Comparison of ENCODE assay signal across 28 cellular contexts in the genomic region with DNA sequence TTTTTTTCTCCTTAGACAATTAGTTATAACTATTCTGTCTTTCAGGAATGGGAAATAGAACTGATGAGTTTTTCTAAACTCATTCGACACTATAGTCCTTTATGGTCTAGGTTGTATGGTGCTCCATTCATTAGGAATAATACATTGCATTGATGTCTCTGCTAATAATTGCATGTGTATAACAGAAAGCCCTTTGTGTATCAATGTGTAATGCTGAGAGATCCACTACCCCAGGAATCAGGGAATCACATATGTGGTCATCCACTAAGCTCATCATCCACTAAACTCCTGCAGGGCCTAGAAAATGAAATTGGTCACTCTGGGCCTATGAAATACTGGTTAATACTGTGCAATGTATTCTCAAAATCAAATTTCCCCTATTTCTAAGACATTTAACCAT.
"Had no signal": no experiment of that assay in that cellular context is flagged by ENCODE, and none has a peak within 500 bp of the region (broad histone marks: within the 10 kb centered on the region; RNA-seq: fewer than 3 reads in every experiment).

No MANE protein-coding gene starts in this region.

- ATAC-seq: activated CD4-positive, alpha-beta T cell treated with anti-CD3 and anti-CD28 coated beads for 36 hours; activated CD8-positive, alpha-beta memory T cell treated with anti-CD3 and anti-CD28 coated beads, Interleukin-2, amount 10 ng/mL, durations not matched to agents 7 days and 5 days; activated CD8-positive, alpha-beta T cell treated with anti-CD3 and anti-CD28 coated beads, Interleukin-2, amount 10 ng/mL, durations not matched to agents 7 days and 5 days; activated naive CD4-positive, alpha-beta T cell treated with anti-CD3 and anti-CD28 coated beads, Interleukin-2, amount 50 U/mL, for 72 hours; foreskin keratinocyte; gastroesophageal sphincter; heart right ventricle; T-cell had no signal

- H3K9me3 Mint-ChIP-seq: brain; dendritic cell treated with granulocyte-macrophage colony-stimulating factor and Interleukin-4, amounts not matched to agents 40 ng/mL and 50 ng/mL, for 4 days; endodermal cell had no signal

- H3K4me1 Mint-ChIP-seq: activated CD4-positive, alpha-beta T cell treated with anti-CD3 and anti-CD28 coated beads for 36 hours; activated CD4-positive, alpha-beta T cell treated with anti-CD3 and anti-CD28 coated beads, Interleukin-2, amount 10 ng/mL, durations not matched to agents 24 days and 14 days; activated CD8-positive, alpha-beta memory T cell treated with anti-CD3 and anti-CD28 coated beads, Interleukin-2, amount 10 ng/mL, durations not matched to agents 7 days and 5 days; activated naive CD4-positive, alpha-beta T cell treated with anti-CD3 and anti-CD28 coated beads, Interleukin-2, amount 10 ng/mL, durations not matched to agents 7 days and 5 days; activated naive CD8-positive, alpha-beta T cell treated with anti-CD3 and anti-CD28 coated beads, Interleukin-2, amount 10 ng/mL, durations not matched to agents 7 days and 5 days; T-cell had no signal

- H3K27ac Mint-ChIP-seq: activated CD4-positive, alpha-beta memory T cell treated with anti-CD3 and anti-CD28 coated beads for 36 hours; activated CD4-positive, alpha-beta T cell treated with anti-CD3 and anti-CD28 coated beads for 36 hours; activated CD4-positive, alpha-beta T cell treated with anti-CD3 and anti-CD28 coated beads, Interleukin-2, amount 10 ng/mL, durations not matched to agents 24 days and 14 days; activated CD8-positive, alpha-beta memory T cell treated with anti-CD3 and anti-CD28 coated beads, Interleukin-2, amount 10 ng/mL, durations not matched to agents 7 days and 5 days; activated CD8-positive, alpha-beta T cell treated with anti-CD3 and anti-CD28 coated beads, Interleukin-2, amount 10 ng/mL, durations not matched to agents 7 days and 5 days; activated naive CD4-positive, alpha-beta T cell treated with anti-CD3 and anti-CD28 coated beads, Interleukin-2, amount 10 ng/mL, durations not matched to agents 7 days and 5 days; activated naive CD4-positive, alpha-beta T cell treated with anti-CD3 and anti-CD28 coated beads, Interleukin-2, amount 50 U/mL, for 72 hours; activated naive CD8-positive, alpha-beta T cell treated with anti-CD3 and anti-CD28 coated beads, Interleukin-2, amount 10 ng/mL, durations not matched to agents 7 days and 5 days; activated T-helper 1 cell treated with anti-CD3 and anti-CD28 coated beads, Interleukin-12 subunit alpha, Interleukin-12 subunit beta, Interleukin-2, Interleukin-4 antibody, amounts not matched to agents 30 ng/mL and 10 ng/mL and 1 ng/mL, durations not matched to agents 14 hours and 24 hours and 36 hours; activated T-helper 2 cell treated with anti-CD3 and anti-CD28 coated beads, Interferon-gamma antibody, Interleukin-2, Interleukin-4, amounts not matched to agents 10 μg/mL and 5 μg/mL and 100 μg/mL, durations not matched to agents 14 hours and 24 hours and 36 hours; brain; dendritic cell treated with granulocyte-macrophage colony-stimulating factor and Interleukin-4, amounts not matched to agents 40 ng/mL and 50 ng/mL, for 4 days; endodermal cell; T-cell; T-helper 1 cell treated with Interleukin-12 subunit alpha and Interleukin-12 subunit beta and Interleukin-4 antibody, amounts not matched to agents 30 μg/mL and 1 μg/mL, for 36 hours had no signal

- H3K27me3 Mint-ChIP-seq: activated CD4-positive, alpha-beta memory T cell treated with anti-CD3 and anti-CD28 coated beads for 36 hours; activated CD4-positive, alpha-beta T cell treated with anti-CD3 and anti-CD28 coated beads for 36 hours; activated CD4-positive, alpha-beta T cell treated with anti-CD3 and anti-CD28 coated beads, Interleukin-2, amount 10 ng/mL, durations not matched to agents 24 days and 14 days; activated CD8-positive, alpha-beta memory T cell treated with anti-CD3 and anti-CD28 coated beads, Interleukin-2, amount 10 ng/mL, durations not matched to agents 7 days and 5 days; activated naive CD4-positive, alpha-beta T cell treated with anti-CD3 and anti-CD28 coated beads, Interleukin-2, amount 10 ng/mL, durations not matched to agents 7 days and 5 days; activated naive CD8-positive, alpha-beta T cell treated with anti-CD3 and anti-CD28 coated beads, Interleukin-2, amount 10 ng/mL, durations not matched to agents 7 days and 5 days; brain; dendritic cell treated with granulocyte-macrophage colony-stimulating factor and Interleukin-4, amounts not matched to agents 40 ng/mL and 50 ng/mL, for 4 days; T-cell had no signal

- DNase-seq: activated CD4-positive, alpha-beta memory T cell treated with anti-CD3 and anti-CD28 coated beads for 36 hours; activated CD4-positive, alpha-beta T cell treated with anti-CD3 and anti-CD28 coated beads for 36 hours; activated CD4-positive, alpha-beta T cell treated with anti-CD3 and anti-CD28 coated beads, Interleukin-2, amount 10 ng/mL, durations not matched to agents 24 days and 14 days; activated CD4-positive, CD25-positive, alpha-beta regulatory T cell; activated CD4-positive, CD25-positive, alpha-beta regulatory T cell treated with anti-CD3 and anti-CD28 coated beads, Interleukin-2, amount 50 U/mL, for 72 hours; activated CD8-positive, alpha-beta memory T cell treated with anti-CD3 and anti-CD28 coated beads, Interleukin-2, amount 10 ng/mL, durations not matched to agents 7 days and 5 days; activated CD8-positive, alpha-beta memory T cell treated with anti-CD3 and anti-CD28 coated beads, Interleukin-2, amount 50 U/mL, for 4 hours; activated CD8-positive, alpha-beta T cell treated with anti-CD3 and anti-CD28 coated beads, Interleukin-2, amount 10 ng/mL, durations not matched to agents 7 days and 5 days; activated effector memory CD4-positive, alpha-beta T cell treated with anti-CD3 and anti-CD28 coated beads, Interleukin-2, amount 50 U/mL, for 16 hours; activated naive CD4-positive, alpha-beta T cell treated with anti-CD3 and anti-CD28 coated beads, Interleukin-2, amount 10 ng/mL, durations not matched to agents 7 days and 5 days; activated naive CD8-positive, alpha-beta T cell treated with anti-CD3 and anti-CD28 coated beads, Interleukin-2, amount 10 ng/mL, durations not matched to agents 7 days and 5 days; activated T-cell treated with anti-CD3 and anti-CD28 coated beads, Interleukin-2, amount 50 U/mL, for 1 hour; activated T-cell treated with anti-CD3 and anti-CD28 coated beads, Interleukin-2, amount 50 U/mL, for 48 hours; central memory CD4-positive, alpha-beta T cell; dorsolateral prefrontal cortex; effector memory CD4-positive, alpha-beta T cell; endodermal cell; foreskin keratinocyte; heart right ventricle; T-cell; T-helper 9 cell had no signal

- H3K4me3 Mint-ChIP-seq: activated CD4-positive, alpha-beta memory T cell treated with anti-CD3 and anti-CD28 coated beads for 36 hours; activated CD4-positive, alpha-beta T cell treated with anti-CD3 and anti-CD28 coated beads for 36 hours; activated CD4-positive, alpha-beta T cell treated with anti-CD3 and anti-CD28 coated beads, Interleukin-2, amount 10 ng/mL, durations not matched to agents 24 days and 14 days; activated CD8-positive, alpha-beta memory T cell treated with anti-CD3 and anti-CD28 coated beads, Interleukin-2, amount 10 ng/mL, durations not matched to agents 7 days and 5 days; activated CD8-positive, alpha-beta T cell treated with anti-CD3 and anti-CD28 coated beads, Interleukin-2, amount 10 ng/mL, durations not matched to agents 7 days and 5 days; activated naive CD4-positive, alpha-beta T cell treated with anti-CD3 and anti-CD28 coated beads, Interleukin-2, amount 10 ng/mL, durations not matched to agents 7 days and 5 days; activated naive CD8-positive, alpha-beta T cell treated with anti-CD3 and anti-CD28 coated beads, Interleukin-2, amount 10 ng/mL, durations not matched to agents 7 days and 5 days; activated T-helper 1 cell treated with anti-CD3 and anti-CD28 coated beads, Interleukin-12 subunit alpha, Interleukin-12 subunit beta, Interleukin-2, Interleukin-4 antibody, amounts not matched to agents 30 ng/mL and 10 ng/mL and 1 ng/mL, durations not matched to agents 14 hours and 24 hours and 36 hours; brain; dendritic cell treated with granulocyte-macrophage colony-stimulating factor and Interleukin-4, amounts not matched to agents 40 ng/mL and 50 ng/mL, for 4 days; endodermal cell; T-cell; T-helper 1 cell treated with Interleukin-12 subunit alpha and Interleukin-12 subunit beta and Interleukin-4 antibody, amounts not matched to agents 30 μg/mL and 1 μg/mL, for 36 hours had no signal

- H3K36me3 Mint-ChIP-seq: activated CD4-positive, alpha-beta memory T cell treated with anti-CD3 and anti-CD28 coated beads for 36 hours; activated CD8-positive, alpha-beta memory T cell treated with anti-CD3 and anti-CD28 coated beads, Interleukin-2, amount 10 ng/mL, durations not matched to agents 7 days and 5 days; activated naive CD4-positive, alpha-beta T cell treated with anti-CD3 and anti-CD28 coated beads, Interleukin-2, amount 10 ng/mL, durations not matched to agents 7 days and 5 days; activated naive CD8-positive, alpha-beta T cell treated with anti-CD3 and anti-CD28 coated beads, Interleukin-2, amount 10 ng/mL, durations not matched to agents 7 days and 5 days; brain; T-cell had no signal
